17 cellular contexts compared by ENCODE assay signal in genomic region chr18:73626221-73626620, GRCh38.
DNase-seq lines count a peak whose midpoint lies in the region; ATAC-seq and TF ChIP-seq lines count a peak whose summit lies in the region.
"Had no signal": no experiment of that assay in that cellular context is flagged by ENCODE, and none has a peak within 500 bp of the region (broad histone marks: within the 10 kb centered on the region; RNA-seq: fewer than 3 reads in every experiment).

No MANE protein-coding gene starts in this region.

- no TSS peak for BruUV-seq in mammary epithelial cell (replicated peaks; lab: Mats Ljungman, UMichigan)

- H3K36me3 Mint-ChIP-seq in T-helper 2 cell treated with Interferon-gamma antibody and Interleukin-4, amounts not matched to agents 5 μg/mL and 100 μg/mL, for 36 hours (ENCODE audit: low read depth), result no peaks in the 10 kb centered on the region
- H3K36me3 Mint-ChIP-seq: CD8-positive, alpha-beta T cell had no signal

- H3K27ac ChIP-seq in 22Rv1, result peak overlapping the region; percentile 80
- no peak overlapping the region for H3K27ac ChIP-seq in mammary epithelial cell (ENCODE audit: insufficient read depth, low read depth, low read length)
- H3K27ac ChIP-seq: BLaER1, HL-60 had no signal

- dilution Hi-C loops in mammary epithelial cell (cut with HindIII; ENCODE audit: low sequenced_read_pairs), result no loop called here

- no peak overlapping the region for H3K4me2 ChIP-seq in mammary epithelial cell (ENCODE audit: insufficient read depth, low read depth, low read length)
- H3K4me2 ChIP-seq: BLaER1 had no signal

- TF ChIP-seq CTCF in 22Rv1 (IDR thresholded peaks at IDR 0.05) (no peak), LNCaP clone FGC (IDR thresholded peaks at IDR 0.05; ENCODE audit: control insufficient read depth, extremely low read depth, insufficient read depth) (no peak), mammary epithelial cell (conservative IDR thresholded peaks at IDR 0.05 in 1 of 2, IDR thresholded peaks at IDR 0.05 in 1 of 2; ENCODE audit: extremely low read depth in 1 of 2, insufficient read depth in 1 of 2, low read depth in 1 of 2, low read length in 2 of 2) (no peak)

- H3K27ac Mint-ChIP-seq in T-helper 2 cell treated with Interferon-gamma antibody and Interleukin-4, amounts not matched to agents 5 μg/mL and 100 μg/mL, for 36 hours, result no peak overlapping the region
- H3K27ac Mint-ChIP-seq: CD8-positive, alpha-beta T cell had no signal

- no peaks in the 10 kb centered on the region for H4K20me1 ChIP-seq in mammary epithelial cell (ENCODE audit: insufficient read depth, low read length)
- H4K20me1 ChIP-seq: BLaER1 had no signal

- no peak overlapping the region for H3K4me3 Mint-ChIP-seq in T-helper 2 cell treated with Interferon-gamma antibody and Interleukin-4, amounts not matched to agents 5 μg/mL and 100 μg/mL, for 36 hours
- H3K4me3 Mint-ChIP-seq: CD8-positive, alpha-beta T cell had no signal

- H3K9me3 Mint-ChIP-seq in T-helper 2 cell treated with Interferon-gamma antibody and Interleukin-4, amounts not matched to agents 5 μg/mL and 100 μg/mL, for 36 hours, result no peaks in the 10 kb centered on the region
- H3K9me3 Mint-ChIP-seq: CD8-positive, alpha-beta T cell had no signal

- H3K36me3 ChIP-seq in mammary epithelial cell (ENCODE audit: insufficient read depth, low read length), result no peaks in the 10 kb centered on the region
- H3K36me3 ChIP-seq: BLaER1 had no signal

- CTCF ChIA-PET in mammary epithelial cell (lab: Charles Lee; ENCODE audit: low non-redundant PET), result no interaction called here

- H3K4me3 ChIP-seq in LNCaP clone FGC (ENCODE audit: low read depth, low read length) (no peak overlapping the region), mammary epithelial cell (replicated peaks in 1 of 3; ENCODE audit: insufficient read depth in 1 of 3, low read depth in 2 of 3, low read length in 3 of 3) (no peak overlapping the region)
- H3K4me3 ChIP-seq: BLaER1, GM12878 had no signal

- H2AFZ ChIP-seq in mammary epithelial cell (ENCODE audit: low read depth, low read length), result peak overlapping the region; percentile 40

- H3K4me1 Mint-ChIP-seq in T-helper 2 cell treated with Interferon-gamma antibody and Interleukin-4, amounts not matched to agents 5 μg/mL and 100 μg/mL, for 36 hours (ENCODE audit: low read depth), result no peaks in the 10 kb centered on the region

- peak; percentile 28 for DNase-seq in NCI-H1694 (lab: John Stamatoyannopoulos, UW)
- no peak for DNase-seq in NCI-H1694 treated with DMSO at 0.1 percent for 48 hours (lab: John Stamatoyannopoulos, UW)
- DNase-seq in LNCaP clone FGC (ENCODE audit: low read depth), result peak; percentile 98
- no peak for DNase-seq in mammary epithelial cell
- DNase-seq in T-helper 2 cell treated with Interferon-gamma antibody and Interleukin-4, amounts not matched to agents 5 μg/mL and 100 μg/mL, for 36 hours (ENCODE audit: low spot score), result no peak
- DNase-seq in GM03348 (ENCODE audit: low spot score), result no peak
- DNase-seq: 8988T; Calu3; CD8-positive, alpha-beta T cell; DMS79 treated with DMSO at 0.1 percent for 48 hours; GF-D8; HCEC 1CT had no signal

- H3K9me3 ChIP-seq in mammary epithelial cell (replicated peaks; ENCODE audit: insufficient read depth, low read length), result no peaks in the 10 kb centered on the region
- H3K9me3 ChIP-seq: BLaER1 had no signal

- no peaks in the 10 kb centered on the region for H3K27me3 ChIP-seq in mammary epithelial cell (ENCODE audit: insufficient read depth, low read length)
- H3K27me3 ChIP-seq: BLaER1 had no signal

- H3K4me1 ChIP-seq in mammary epithelial cell (ENCODE audit: insufficient read depth, low read length), result no peaks in the 10 kb centered on the region
- H3K4me1 ChIP-seq: BLaER1 had no signal

- intact Hi-C loops in mammary epithelial cell (cut with micrococcal nuclease), result no loop called here

- no peaks in the 10 kb centered on the region for H3K27me3 Mint-ChIP-seq in T-helper 2 cell treated with Interferon-gamma antibody and Interleukin-4, amounts not matched to agents 5 μg/mL and 100 μg/mL, for 36 hours (ENCODE audit: low read depth)

- H3K79me2 ChIP-seq in mammary epithelial cell (ENCODE audit: insufficient read depth, low read length), result no peaks in the 10 kb centered on the region

- no peak for ATAC-seq in GM18909 (IDR thresholded peaks at IDR 0.05; ENCODE audit: poor library complexity, unreplicated experiment)
- ATAC-seq: CD8-positive, alpha-beta T cell; GM12878 had no signal

- no peak overlapping the region for H3K9ac ChIP-seq in mammary epithelial cell (ENCODE audit: insufficient read depth, low read length)
- H3K9ac ChIP-seq: BLaER1 had no signal

- 95% methylated on average over 2 of the region's 2 CpGs for WGBS in mammary epithelial cell (ENCODE audit: low coverage, missing lambda C conversion rate)

- in situ Hi-C loops in mammary epithelial cell (cut with MboI; ENCODE audit: low sequenced_read_pairs in 2 of 2), result no loop called here

Comparison
In these comparisons a context has a peak if more than half of its experiments do, and no peak if none do; other contexts are left out.
1. DNase-seq: peak in NCI-H1694 (single experiment) and LNCaP clone FGC (single experiment); none in NCI-H1694 treated with DMSO at 0.1 percent for 48 hours (single experiment), mammary epithelial cell (single experiment), T-helper 2 cell treated with Interferon-gamma antibody and Interleukin-4, amounts not matched to agents 5 μg/mL and 100 μg/mL, for 36 hours (single experiment) and GM03348 (single experiment).